ENCODE assay signal across 8 cellular contexts in the genomic region with DNA sequence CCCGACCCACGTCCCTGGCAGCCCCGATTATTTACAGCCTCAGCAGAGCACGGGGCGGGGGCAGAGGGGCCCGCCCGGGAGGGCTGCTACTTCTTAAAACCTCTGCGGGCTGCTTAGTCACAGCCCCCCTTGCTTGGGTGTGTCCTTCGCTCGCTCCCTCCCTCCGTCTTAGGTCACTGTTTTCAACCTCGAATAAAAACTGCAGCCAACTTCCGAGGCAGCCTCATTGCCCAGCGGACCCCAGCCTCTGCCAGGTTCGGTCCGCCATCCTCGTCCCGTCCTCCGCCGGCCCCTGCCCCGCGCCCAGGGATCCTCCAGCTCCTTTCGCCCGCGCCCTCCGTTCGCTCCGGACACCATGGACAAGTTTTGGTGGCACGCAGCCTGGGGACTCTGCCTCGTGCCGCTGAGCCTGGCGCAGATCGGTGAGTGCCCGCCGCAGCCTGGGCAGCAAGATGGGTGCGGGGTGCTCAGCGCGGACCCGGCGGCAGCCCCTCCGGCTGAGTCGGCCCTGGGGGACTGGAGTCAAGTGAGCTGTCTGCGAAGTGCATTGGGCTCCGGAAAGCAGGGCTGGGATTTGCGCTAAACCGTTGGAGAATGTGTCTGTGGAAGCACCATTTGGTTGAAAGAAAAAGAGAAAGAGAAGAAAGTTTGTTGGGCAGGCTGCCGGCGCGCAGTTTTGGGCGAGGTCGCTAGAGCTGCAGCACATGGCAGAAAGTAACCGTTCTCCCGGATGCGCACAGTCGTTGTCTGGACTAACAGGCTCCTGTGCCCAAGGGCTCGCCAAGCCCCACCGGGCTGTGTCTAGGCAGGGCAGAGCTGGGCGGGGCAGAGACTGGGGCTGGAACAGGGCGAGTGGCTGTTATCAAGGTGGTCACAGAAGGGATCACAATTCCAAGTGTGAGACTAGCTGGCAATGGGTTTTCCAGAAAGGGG. TPM values are rescaled to one million over a fixed set of nuclear protein-coding genes. Genes with fewer than 3 reads are reported as not detected.
DNase-seq lines count a peak whose midpoint lies in the region; ATAC-seq and TF ChIP-seq lines count a peak whose summit lies in the region.

A gene (plus strand): TSS at position 223 of the 933 bp plus-strand sequence. CDS start 133 bp downstream, at position 356.

- 0 to 1% (median 1%) methylated on average over 55 to 59 of the region's 59 CpGs for WGBS in adipose tissue, 3 donors

- H3K36me3 ChIP-seq in A673 (ENCODE audit: insufficient read depth, low read length, poor library complexity, severe bottlenecking) = no peaks in the 10 kb centered on the region
- H3K36me3 ChIP-seq in right atrium auricular region = no peaks in the 10 kb centered on the region
- H3K36me3 ChIP-seq in SJCRH30 = no peaks in the 10 kb centered on the region

- BruUV-seq in A673 (replicated peaks; lab: Mats Ljungman, UMichigan) = TSS peak; percentile 59

- H3K27me3 Mint-ChIP-seq in T-helper 1 cell treated with Interleukin-12 subunit alpha and Interleukin-12 subunit beta and Interleukin-4 antibody, amounts not matched to agents 30 μg/mL and 1 μg/mL, for 36 hours (ENCODE audit: low read depth) = peaks cover 12% of the 10 kb centered on the region

- H3K4me1 Mint-ChIP-seq in T-helper 1 cell treated with Interleukin-12 subunit alpha and Interleukin-12 subunit beta and Interleukin-4 antibody, amounts not matched to agents 30 μg/mL and 1 μg/mL, for 36 hours (ENCODE audit: low read depth) = peaks cover 47% of the 10 kb centered on the region

- no peak within 1 kb of the TSS for H3K27ac ChIP-seq in A673 (ENCODE audit: low read depth, low read length, poor library complexity, severe bottlenecking)
- peak within 1 kb of the TSS; percentile 79 for H3K27ac ChIP-seq in adipose tissue (ENCODE audit: low read depth, low read length)
- H3K27ac ChIP-seq in right atrium auricular region = peak within 1 kb of the TSS; percentile 84 to 86
- no peak within 1 kb of the TSS for H3K27ac ChIP-seq in SJCRH30

- H3K9me3 ChIP-seq in A673 (ENCODE audit: low read depth, low read length, poor library complexity, severe bottlenecking) (no peaks in the 10 kb centered on the region), right atrium auricular region (no peaks in the 10 kb centered on the region), SJCRH30 (replicated peaks) (no peaks in the 10 kb centered on the region)

- peaks cover 63% of the 10 kb centered on the region for H3K27me3 ChIP-seq in A673 (replicated peaks; ENCODE audit: insufficient read depth, low read depth, low read length, poor library complexity)
- no peaks in the 10 kb centered on the region for H3K27me3 ChIP-seq in right atrium auricular region
- no peaks in the 10 kb centered on the region for H3K27me3 ChIP-seq in SJCRH30

- DNase-seq in A673 (ENCODE audit: low spot score) (peak; percentile 68), right atrium auricular region (ENCODE audit: low spot score) (peak; percentile 88), retinal pigment epithelial cell (ENCODE audit: low read depth) (no peak), SJCRH30 (no peak)

- H3K9me3 Mint-ChIP-seq in T-helper 1 cell treated with Interleukin-12 subunit alpha and Interleukin-12 subunit beta and Interleukin-4 antibody, amounts not matched to agents 30 μg/mL and 1 μg/mL, for 36 hours = no peaks in the 10 kb centered on the region

- H3K4me1 ChIP-seq in A673 (ENCODE audit: insufficient read depth, low read length, poor library complexity, severe bottlenecking) (peaks cover 13% of the 10 kb centered on the region), right atrium auricular region (peaks cover 0 to 25% of the 10 kb centered on the region in 2 donors), SJCRH30 (peaks cover 4% of the 10 kb centered on the region)

- H3K4me3 ChIP-seq in A673 (ENCODE audit: low read depth, low read length, poor library complexity, severe bottlenecking) (peak within 1 kb of the TSS; percentile 48), right atrium auricular region (peak within 1 kb of the TSS; percentile 61 to 70), retinal pigment epithelial cell (ENCODE audit: low read length) (peak within 1 kb of the TSS; percentile 75), SJCRH30 (no peak within 1 kb of the TSS)

- POLR2A ChIA-PET in A673 (lab: Charles Lee; ENCODE audit: low non-redundant PET) = no interaction called here

- TF ChIP-seq CTCF in A673 (conservative IDR thresholded peaks at IDR 0.05; ENCODE audit: low read depth, low read length) (no peak), right atrium auricular region (IDR thresholded peaks at IDR 0.05) (no peak), retinal pigment epithelial cell (conservative IDR thresholded peaks at IDR 0.05; ENCODE audit: low read depth, low read length) (no peak)

- peaks cover 21% of the 10 kb centered on the region for H3K36me3 Mint-ChIP-seq in T-helper 1 cell treated with Interleukin-12 subunit alpha and Interleukin-12 subunit beta and Interleukin-4 antibody, amounts not matched to agents 30 μg/mL and 1 μg/mL, for 36 hours (ENCODE audit: low read depth)

- ATAC-seq in GM18861 (IDR thresholded peaks at IDR 0.05; ENCODE audit: unreplicated experiment) = peak; percentile 22
- peak; percentile 42 for ATAC-seq in HG03442 (IDR thresholded peaks at IDR 0.05; ENCODE audit: unreplicated experiment)

- intact Hi-C loops in A673 (cut with micrococcal nuclease; ENCODE audit: unreplicated experiment) = no loop called here

- CTCF ChIA-PET in A673 (lab: Charles Lee) = no interaction called here

- peak within 1 kb of the TSS; percentile 85 for H3K4me3 Mint-ChIP-seq in T-helper 1 cell treated with Interleukin-12 subunit alpha and Interleukin-12 subunit beta and Interleukin-4 antibody, amounts not matched to agents 30 μg/mL and 1 μg/mL, for 36 hours

- H3K27ac Mint-ChIP-seq in T-helper 1 cell treated with Interleukin-12 subunit alpha and Interleukin-12 subunit beta and Interleukin-4 antibody, amounts not matched to agents 30 μg/mL and 1 μg/mL, for 36 hours = peak within 1 kb of the TSS; percentile 94

RNA-seq across cellular contexts. Expression of the gene that starts here (rescaled TPM):
- total RNA-seq in A673 (2021) (13.1 and 15.9 TPM in 2 replicates), right atrium auricular region (10 to 100 TPM; 26.8 to 37.3 TPM)
- polyA plus RNA-seq in adipose tissue = 100 to 1,000 TPM in 2 of 3 donors, 10 to 100 TPM in 1; 42.4 to 157 (median 110) TPM
- 0.04 and 0.05 TPM in 2 replicates for total RNA-seq in SJCRH30 (2014; rRNA removed; shearing (Covaris generic))

Comparison
In these comparisons a context has a peak if more than half of its experiments do, and no peak if none do; other contexts are left out.
1. RNA of the gene that starts here (total RNA-seq): 26.8 to 37.3 TPM in right atrium auricular region and 13.1 to 15.9 TPM in A673; 0.04 to 0.05 TPM in SJCRH30; every median in the first group is over 10 times any median in the second.
2. DNase-seq: peak in A673 (single experiment) and right atrium auricular region (single experiment); none in retinal pigment epithelial cell (single experiment) and SJCRH30 (0 of 2).
3. H3K27ac ChIP-seq: peak in adipose tissue (single experiment) and right atrium auricular region (2 of 2); none in A673 (single experiment) and SJCRH30 (single experiment).